In the genomic region with DNA sequence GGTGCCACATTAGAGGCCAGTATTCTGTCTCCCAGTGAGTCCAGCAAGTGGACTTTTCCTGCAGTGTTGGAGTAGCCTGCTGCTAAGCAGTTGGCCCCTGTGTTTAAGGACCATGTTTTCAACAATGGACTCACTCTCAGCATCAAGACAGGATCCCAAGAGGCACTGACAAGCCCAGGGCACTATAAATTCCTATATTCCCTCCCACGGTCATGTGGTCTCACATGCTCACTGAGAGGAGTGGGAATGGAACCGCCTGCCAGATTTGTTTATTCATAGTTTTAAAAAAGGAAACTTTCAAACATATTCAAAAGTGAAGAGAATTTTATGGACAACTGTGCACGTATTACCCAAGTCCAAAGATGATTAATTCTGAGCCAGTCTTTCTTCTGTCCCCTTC, we compare ENCODE assay signal across 17 cellular contexts.
"Had no signal": no experiment of that assay in that cellular context is flagged by ENCODE, and none has a peak within 500 bp of the region (broad histone marks: within the 10 kb centered on the region; RNA-seq: fewer than 3 reads in every experiment).

No MANE protein-coding gene starts in this region.

- ATAC-seq: activated T-cell treated with anti-CD3 and anti-CD28 coated beads, Interleukin-2, amount 50 U/mL, for 72 hours; left colon had no signal

- H3K4me3 ChIP-seq: esophagus muscularis mucosa, prostate gland, right atrium auricular region had no signal

- H3K4me1 ChIP-seq: prostate gland had no signal

- H3K36me3 ChIP-seq: esophagus muscularis mucosa, prostate gland, right atrium auricular region, WERI-Rb-1 had no signal

- DNase-seq: activated CD4-positive, alpha-beta T cell treated with anti-CD3 and anti-CD28 coated beads for 1 hour; activated CD8-positive, alpha-beta memory T cell treated with anti-CD3 and anti-CD28 coated beads for 24 hours; activated CD8-positive, alpha-beta memory T cell treated with anti-CD3 and anti-CD28 coated beads, Interleukin-2, amount 50 U/mL, for 48 hours; activated gamma-delta T cell; activated T-cell treated with anti-CD3 and anti-CD28 coated beads, Interleukin-2, amount 50 U/mL, for 72 hours; cerebellar nuclear complex; effector CD4-positive, alpha-beta T cell; glutamatergic neuron; hippocampal formation; islet precursor cell; left colon; small intestine; stimulated activated CD4-positive, alpha-beta T cell treated with anti-CD3 and anti-CD28 coated beads, Interleukin-4, amount 100 ng/mL, for 1 hour; WERI-Rb-1 had no signal

- H3K27me3 ChIP-seq: esophagus muscularis mucosa, right atrium auricular region had no signal

- H3K9me3 ChIP-seq: esophagus muscularis mucosa, prostate gland, right atrium auricular region had no signal

- H3K27ac ChIP-seq: esophagus muscularis mucosa, prostate gland, WERI-Rb-1 had no signal
